ENCODE assay signal across 16 cellular contexts in the genomic region with DNA sequence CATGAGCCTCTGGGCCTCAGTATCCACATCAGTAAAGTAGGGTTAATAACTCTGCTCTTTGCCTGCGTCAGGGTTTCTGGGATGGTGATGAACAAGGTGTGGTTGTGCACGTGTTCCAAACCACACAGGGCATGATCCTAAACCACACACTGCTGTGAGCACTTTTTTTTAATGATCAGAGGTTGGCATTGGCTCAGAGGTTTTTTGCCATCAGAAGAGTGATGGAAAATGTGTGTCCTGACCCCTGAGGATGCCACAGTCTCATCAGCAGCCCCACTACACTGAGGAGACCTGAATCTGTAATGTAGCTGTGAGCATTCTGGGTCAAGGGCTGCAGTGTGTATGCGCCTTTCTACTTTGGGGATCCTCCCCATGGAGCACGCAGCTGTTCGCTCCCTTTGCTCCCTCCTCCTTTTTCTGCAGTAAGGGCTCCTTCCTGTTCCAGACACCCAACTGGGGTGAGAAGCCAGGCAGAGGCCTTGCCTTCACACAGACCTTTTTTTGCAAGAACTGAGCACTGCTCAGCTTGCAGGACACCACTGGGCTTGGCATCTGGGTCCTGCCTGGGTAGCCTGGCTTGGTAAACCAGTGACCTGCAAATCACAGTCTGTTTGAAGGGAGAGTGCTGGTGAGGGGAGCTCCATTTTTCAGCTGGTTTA.
A peak's percentile ranks its signal among the peaks of the same experiment; 100 is the strongest.
DNase-seq lines count a peak whose midpoint lies in the region; TF ChIP-seq lines count a peak whose summit lies in the region.
"Had no signal": no experiment of that assay in that cellular context is flagged by ENCODE, and none has a peak within 500 bp of the region (broad histone marks: within the 10 kb centered on the region; RNA-seq: fewer than 3 reads in every experiment).

No MANE protein-coding gene starts in this region.

- H3K36me3 ChIP-seq in colonic mucosa: no peaks in the 10 kb centered on the region
- H3K36me3 ChIP-seq: spleen, tibial artery had no signal

- no peak overlapping the region for H3K9ac ChIP-seq in colonic mucosa (ENCODE audit: low read depth in 2 of 2, low read length in 2 of 2)

- no peak overlapping the region for H3K27ac ChIP-seq in colonic mucosa
- H3K27ac ChIP-seq: spleen, tibial artery had no signal

- H3K9me3 ChIP-seq in colonic mucosa: no peaks in the 10 kb centered on the region
- H3K9me3 ChIP-seq: mucosa of descending colon, spleen, tibial artery had no signal

- no peak for TF ChIP-seq CTCF in colonic mucosa (IDR thresholded peaks at IDR 0.05)

- no peaks in the 10 kb centered on the region for H3K27me3 ChIP-seq in colonic mucosa
- H3K27me3 ChIP-seq: spleen, tibial artery had no signal

- intact Hi-C loops in colonic mucosa (cut with DNase I): no loop called here

- peak; percentile 23 for DNase-seq in stimulated activated CD4-positive, alpha-beta T cell treated with anti-CD3 and anti-CD28 coated beads, Interleukin-1b, Interleukin-23, amount 100 ng/mL, for 48 hours
- DNase-seq in stimulated activated CD4-positive, alpha-beta T cell treated with anti-CD3 and anti-CD28 coated beads, Interleukin-2, amount 100 ng/mL, for 48 hours: no peak
- DNase-seq in SW480 (ENCODE audit: low spot score) (peak; percentile 36), cerebellar cortex (ENCODE audit: low spot score) (peak; percentile 52), GDM1 (lab: John Stamatoyannopoulos, UW) (no peak), colonic mucosa (no peak), HuH-7 (ENCODE audit: low spot score) (no peak)
- DNase-seq: AML-193; amygdala; Calu3; effector memory CD8-positive, alpha-beta T cell; EL; mucosa of descending colon; NCI-H524; spleen; tibial artery had no signal

- no peaks in the 10 kb centered on the region for H3K4me1 ChIP-seq in colonic mucosa
- H3K4me1 ChIP-seq: tibial artery had no signal

- no peak overlapping the region for H3K4me3 ChIP-seq in colonic mucosa
- H3K4me3 ChIP-seq: mucosa of descending colon, spleen, tibial artery had no signal

Comparison
In these comparisons a context has a peak if more than half of its experiments do, and no peak if none do; other contexts are left out.
1. DNase-seq: peak in stimulated activated CD4-positive, alpha-beta T cell treated with anti-CD3 and anti-CD28 coated beads, Interleukin-1b, Interleukin-23, amount 100 ng/mL, for 48 hours (single experiment), SW480 (single experiment) and cerebellar cortex (single experiment); none in stimulated activated CD4-positive, alpha-beta T cell treated with anti-CD3 and anti-CD28 coated beads, Interleukin-2, amount 100 ng/mL, for 48 hours (0 of 2), GDM1 (single experiment), colonic mucosa (single experiment) and HuH-7 (single experiment).